In the genomic region with DNA sequence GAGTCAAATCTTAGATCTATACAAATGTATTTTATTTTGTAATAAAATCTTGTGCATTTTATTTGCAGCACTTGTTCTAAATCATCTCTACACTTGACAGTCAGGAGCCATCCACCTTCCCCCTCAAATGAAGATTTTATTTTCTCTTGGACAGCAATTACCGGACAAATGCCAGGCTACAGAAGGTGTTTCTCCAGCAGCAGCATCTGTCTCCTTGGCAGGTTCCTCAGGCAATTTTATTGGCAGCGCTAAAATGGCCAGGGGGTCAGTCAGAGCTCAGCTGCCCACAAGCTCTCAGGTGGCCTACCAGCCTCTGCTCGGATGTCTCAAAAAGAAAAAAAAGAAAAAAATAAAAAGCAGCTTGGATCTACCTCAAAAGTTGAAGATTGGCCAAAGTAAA, we compare ENCODE assay signal across 24 cellular contexts.
"Had no signal": no experiment of that assay in that cellular context is flagged by ENCODE, and none has a peak within 500 bp of the region (broad histone marks: within the 10 kb centered on the region; RNA-seq: fewer than 3 reads in every experiment).

No MANE protein-coding gene starts in this region.

- H3K9ac ChIP-seq: neural progenitor cell, parathyroid adenoma had no signal

- H3K4me3 ChIP-seq: neural progenitor cell, psoas muscle, right lobe of liver, sigmoid colon, stomach, thoracic aorta, thyroid gland, tibial nerve, upper lobe of left lung, vagina had no signal

- DNase-seq: naive thymus-derived CD4-positive, alpha-beta T cell; natural killer cell; posterior cingulate gyrus; psoas muscle; right cardiac atrium; right lobe of liver; sigmoid colon; small intestine; stimulated activated CD4-positive, alpha-beta T cell treated with anti-CD3 and anti-CD28 coated beads, Interleukin-15, amount 100 ng/mL, for 24 hours; stimulated activated CD4-positive, alpha-beta T cell treated with anti-CD3 and anti-CD28 coated beads, Interleukin-2, amount 100 ng/mL, for 24 hours; stimulated activated CD4-positive, alpha-beta T cell treated with anti-CD3 and anti-CD28 coated beads, Interleukin-2, amount 100 ng/mL, for 48 hours; stimulated activated CD4-positive, alpha-beta T cell treated with anti-CD3 and anti-CD28 coated beads, Interleukin-4, amount 100 ng/mL, for 24 hours; stimulated activated naive B cell treated with anti-CD40 and anti-IgM and Interleukin-4, amounts not matched to agents 10 μg/mL and 1 μg/mL and 100 μg/mL, for 72 hours; stimulated activated naive CD4-positive, alpha-beta T cell treated with Interleukin-2 at 50 U/mL for 16 hours; stomach; thyroid gland; trophoblast cell; upper lobe of left lung had no signal

- H3K9me3 ChIP-seq: psoas muscle, right lobe of liver, sigmoid colon, stomach, thoracic aorta, thyroid gland, tibial nerve, upper lobe of left lung, vagina had no signal

- H3K36me3 ChIP-seq: neural progenitor cell, right lobe of liver, sigmoid colon, stomach, thoracic aorta, thyroid gland, tibial nerve, upper lobe of left lung, vagina had no signal

- H3K27ac ChIP-seq: neural progenitor cell, parathyroid adenoma, psoas muscle, right lobe of liver, sigmoid colon, stomach, thoracic aorta, thyroid gland, tibial nerve, upper lobe of left lung, vagina had no signal

- H3K4me1 ChIP-seq: neural progenitor cell, parathyroid adenoma, psoas muscle, sigmoid colon, thyroid gland, tibial nerve, upper lobe of left lung, vagina had no signal

- FAIRE-seq: small intestine, urothelium cell line had no signal
